ENCODE assay signal across 8 cellular contexts in the genomic region with DNA sequence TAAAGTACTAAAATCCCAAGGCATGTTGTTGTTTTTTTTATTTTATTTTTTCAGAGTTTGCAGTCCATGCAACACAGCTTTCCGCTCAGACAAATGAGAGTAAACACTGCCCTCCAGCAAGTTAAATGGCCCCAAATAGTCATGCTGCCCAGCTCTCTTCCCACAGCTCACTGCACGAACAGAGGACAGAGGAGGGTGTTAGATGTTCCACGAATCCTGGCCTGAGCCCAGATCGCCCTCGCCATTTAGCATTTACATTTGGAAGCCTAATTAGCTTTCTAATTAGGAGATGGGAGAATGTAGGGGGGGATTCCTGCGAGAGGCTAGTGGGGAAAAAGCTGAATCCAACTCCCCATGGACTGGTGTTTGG. TPM values are rescaled to one million over a fixed set of nuclear protein-coding genes. Genes with fewer than 3 reads are reported as not detected.
A peak's percentile ranks its signal among the peaks of the same experiment; 100 is the strongest.
DNase-seq lines count a peak whose midpoint lies in the region; ATAC-seq and TF ChIP-seq lines count a peak whose summit lies in the region.

No MANE protein-coding gene starts in this region.

- peak overlapping the region; percentile 73 for H3K4me3 Mint-ChIP-seq in activated CD8-positive, alpha-beta memory T cell treated with anti-CD3 and anti-CD28 coated beads, Interleukin-2, amount 10 ng/mL, durations not matched to agents 7 days and 5 days
- H3K4me3 Mint-ChIP-seq in activated CD8-positive, alpha-beta T cell treated with anti-CD3 and anti-CD28 coated beads, Interleukin-2, amount 10 ng/mL, durations not matched to agents 7 days and 5 days = no peak overlapping the region
- H3K4me3 Mint-ChIP-seq in effector memory CD8-positive, alpha-beta T cell = peak overlapping the region in 1 of 2 donors; percentile 83

- peak overlapping the region; percentile 64 for H3K27ac ChIP-seq in suprapubic skin

- no peak for DNase-seq in activated CD8-positive, alpha-beta memory T cell treated with anti-CD3 and anti-CD28 coated beads, Interleukin-2, amount 10 ng/mL, durations not matched to agents 7 days and 5 days
- DNase-seq in activated CD8-positive, alpha-beta memory T cell treated with anti-CD3 and anti-CD28 coated beads, Interleukin-2, amount 50 U/mL, for 4 hours = no peak
- DNase-seq in activated CD8-positive, alpha-beta T cell treated with anti-CD3 and anti-CD28 coated beads, Interleukin-2, amount 10 ng/mL, durations not matched to agents 7 days and 5 days = no peak
- DNase-seq in hippocampal formation (lab: John Stamatoyannopoulos, UW) (peak; percentile 44 to 80), suprapubic skin (ENCODE audit: low spot score in 2 of 2) (no peak), COLO668 (lab: John Stamatoyannopoulos, UW; ENCODE audit: unreplicated experiment) (no peak)
- no peak for DNase-seq in effector memory CD8-positive, alpha-beta T cell
- no peak for DNase-seq in stimulated activated CD4-positive, alpha-beta T cell treated with anti-CD3 and anti-CD28 coated beads, Interleukin-2, amount 100 ng/mL, for 24 hours

- TF ChIP-seq POLR2A in suprapubic skin (IDR thresholded peaks at IDR 0.05) = no peak

- no peak overlapping the region for H3K27ac Mint-ChIP-seq in activated CD8-positive, alpha-beta memory T cell treated with anti-CD3 and anti-CD28 coated beads, Interleukin-2, amount 10 ng/mL, durations not matched to agents 7 days and 5 days
- no peak overlapping the region for H3K27ac Mint-ChIP-seq in activated CD8-positive, alpha-beta T cell treated with anti-CD3 and anti-CD28 coated beads, Interleukin-2, amount 10 ng/mL, durations not matched to agents 7 days and 5 days
- peak overlapping the region in 1 of 2 donors; percentile 36 for H3K27ac Mint-ChIP-seq in effector memory CD8-positive, alpha-beta T cell

- H3K36me3 Mint-ChIP-seq in activated CD8-positive, alpha-beta memory T cell treated with anti-CD3 and anti-CD28 coated beads, Interleukin-2, amount 10 ng/mL, durations not matched to agents 7 days and 5 days = peaks cover 2% of the 10 kb centered on the region
- no peaks in the 10 kb centered on the region for H3K36me3 Mint-ChIP-seq in activated CD8-positive, alpha-beta T cell treated with anti-CD3 and anti-CD28 coated beads, Interleukin-2, amount 10 ng/mL, durations not matched to agents 7 days and 5 days (ENCODE audit: low read depth)
- no peaks in the 10 kb centered on the region for H3K36me3 Mint-ChIP-seq in effector memory CD8-positive, alpha-beta T cell (ENCODE audit: insufficient read depth)

- peaks cover 29% of the 10 kb centered on the region for H3K4me1 Mint-ChIP-seq in activated CD8-positive, alpha-beta memory T cell treated with anti-CD3 and anti-CD28 coated beads, Interleukin-2, amount 10 ng/mL, durations not matched to agents 7 days and 5 days
- H3K4me1 Mint-ChIP-seq in activated CD8-positive, alpha-beta T cell treated with anti-CD3 and anti-CD28 coated beads, Interleukin-2, amount 10 ng/mL, durations not matched to agents 7 days and 5 days (ENCODE audit: low read depth) = peaks cover 28% of the 10 kb centered on the region
- H3K4me1 Mint-ChIP-seq in effector memory CD8-positive, alpha-beta T cell (ENCODE audit: low read depth in 2 of 2) = peaks cover 17 to 18% of the 10 kb centered on the region in 2 donors

- no peaks in the 10 kb centered on the region for H3K9me3 ChIP-seq in suprapubic skin

- H3K4me1 ChIP-seq in suprapubic skin = peaks cover 28% of the 10 kb centered on the region

- no peak for TF ChIP-seq CTCF in suprapubic skin (IDR thresholded peaks at IDR 0.05)

- 61% methylated on average over 6 of the region's 6 CpGs for WGBS in suprapubic skin

- H3K9me3 Mint-ChIP-seq in activated CD8-positive, alpha-beta memory T cell treated with anti-CD3 and anti-CD28 coated beads, Interleukin-2, amount 10 ng/mL, durations not matched to agents 7 days and 5 days (ENCODE audit: low read depth) = no peaks in the 10 kb centered on the region
- no peaks in the 10 kb centered on the region for H3K9me3 Mint-ChIP-seq in activated CD8-positive, alpha-beta T cell treated with anti-CD3 and anti-CD28 coated beads, Interleukin-2, amount 10 ng/mL, durations not matched to agents 7 days and 5 days (ENCODE audit: insufficient read depth)
- no peaks in the 10 kb centered on the region for H3K9me3 Mint-ChIP-seq in effector memory CD8-positive, alpha-beta T cell

- H3K4me3 ChIP-seq in suprapubic skin = peak overlapping the region; percentile 66

- no peaks in the 10 kb centered on the region for H3K36me3 ChIP-seq in suprapubic skin

- H3K27me3 Mint-ChIP-seq in activated CD8-positive, alpha-beta memory T cell treated with anti-CD3 and anti-CD28 coated beads, Interleukin-2, amount 10 ng/mL, durations not matched to agents 7 days and 5 days = peaks cover 26% of the 10 kb centered on the region
- peaks cover 21% of the 10 kb centered on the region for H3K27me3 Mint-ChIP-seq in activated CD8-positive, alpha-beta T cell treated with anti-CD3 and anti-CD28 coated beads, Interleukin-2, amount 10 ng/mL, durations not matched to agents 7 days and 5 days (ENCODE audit: low read depth)
- peaks cover 9 to 20% of the 10 kb centered on the region in 2 donors for H3K27me3 Mint-ChIP-seq in effector memory CD8-positive, alpha-beta T cell

- no peak for TF ChIP-seq EP300 in suprapubic skin (IDR thresholded peaks at IDR 0.05)

- POLR2A ChIA-PET in activated CD8-positive, alpha-beta T cell treated with anti-CD3 and anti-CD28 coated beads, Interleukin-2, amount 10 ng/mL, durations not matched to agents 7 days and 5 days (lab: Charles Lee) = interaction anchor here (1.1 to 2.1 kb wide), 4 partner anchors 67 to 290 kb away, joined by 3 to 10 read pairs (median 6); a partner anchor contains a TSS

- CTCF ChIA-PET in activated CD8-positive, alpha-beta memory T cell treated with anti-CD3 and anti-CD28 coated beads, Interleukin-2, amount 10 ng/mL, durations not matched to agents 7 days and 5 days (lab: Charles Lee) = interaction anchor here (0.5 to 1.6 kb wide), 5 partner anchors 12 to 196 kb away, joined by 3 to 5 read pairs (median 3); no protein-coding TSS in a partner anchor
- CTCF ChIA-PET in activated CD8-positive, alpha-beta T cell treated with anti-CD3 and anti-CD28 coated beads, Interleukin-2, amount 10 ng/mL, durations not matched to agents 7 days and 5 days (lab: Charles Lee) = interaction anchor here (0.9 to 3.1 kb wide), 6 partner anchors 33 to 196 kb away, joined by 3 to 21 read pairs (median 3); a partner anchor contains a TSS

- ATAC-seq in activated CD8-positive, alpha-beta memory T cell treated with anti-CD3 and anti-CD28 coated beads, Interleukin-2, amount 10 ng/mL, durations not matched to agents 7 days and 5 days = no peak
- peak; percentile 10 for ATAC-seq in activated CD8-positive, alpha-beta T cell treated with anti-CD3 and anti-CD28 coated beads, Interleukin-2, amount 10 ng/mL, durations not matched to agents 7 days and 5 days
- ATAC-seq in effector memory CD8-positive, alpha-beta T cell (replicated peaks) = no peak

- peaks cover 8% of the 10 kb centered on the region for H3K27me3 ChIP-seq in suprapubic skin

RNA-seq across cellular contexts. Expression of a gene that starts 1.9 kb away (rescaled TPM):
- under 1 TPM; 0.50 to 0.66 TPM for total RNA-seq in activated CD8-positive, alpha-beta memory T cell treated with anti-CD3 and anti-CD28 coated beads, Interleukin-2, amount 10 ng/mL, durations not matched to agents 7 days and 5 days
- under 1 TPM; 0.50 to 0.61 TPM for total RNA-seq in activated CD8-positive, alpha-beta T cell treated with anti-CD3 and anti-CD28 coated beads, Interleukin-2, amount 10 ng/mL, durations not matched to agents 7 days and 5 days
- 1 to 10 TPM in 2 of 4 donors, under 1 TPM in 2; 0.45 to 3.0 (median 1.2) TPM for total RNA-seq in suprapubic skin

Comparison
In these comparisons a context has a peak if more than half of its experiments do, and no peak if none do; other contexts are left out.
1. DNase-seq: peak in hippocampal formation (2 of 2); none in activated CD8-positive, alpha-beta memory T cell treated with anti-CD3 and anti-CD28 coated beads, Interleukin-2, amount 10 ng/mL, durations not matched to agents 7 days and 5 days (single experiment), activated CD8-positive, alpha-beta memory T cell treated with anti-CD3 and anti-CD28 coated beads, Interleukin-2, amount 50 U/mL, for 4 hours (single experiment), activated CD8-positive, alpha-beta T cell treated with anti-CD3 and anti-CD28 coated beads, Interleukin-2, amount 10 ng/mL, durations not matched to agents 7 days and 5 days (single experiment), suprapubic skin (0 of 2), effector memory CD8-positive, alpha-beta T cell (0 of 3), stimulated activated CD4-positive, alpha-beta T cell treated with anti-CD3 and anti-CD28 coated beads, Interleukin-2, amount 100 ng/mL, for 24 hours (0 of 2) and COLO668 (single experiment).